Comparison of ENCODE assay signal across 8 cellular contexts in genomic region chr2:10304458-10305253, GRCh38. TPM values are rescaled to one million over a fixed set of nuclear protein-coding genes. Genes with fewer than 3 reads are reported as not detected.
A peak's percentile ranks its signal among the peaks of the same experiment; 100 is the strongest.
DNase-seq lines count a peak whose midpoint lies in the region; ATAC-seq and TF ChIP-seq lines count a peak whose summit lies in the region.

No MANE protein-coding gene starts in this region.

- no peaks in the 10 kb centered on the region for H3K27me3 ChIP-seq in CD4-positive, alpha-beta memory T cell (ENCODE audit: insufficient read depth, low read length)
- H3K27me3 ChIP-seq in Peyer's patch (no peaks in the 10 kb centered on the region), neuron (ENCODE audit: insufficient read depth, low read length) (no peaks in the 10 kb centered on the region)

- no peak for TF ChIP-seq POLR2A in Peyer's patch (IDR thresholded peaks at IDR 0.05)

- H3K27me3 Mint-ChIP-seq in CD4-positive, alpha-beta memory T cell: no peaks in the 10 kb centered on the region

- no peaks in the 10 kb centered on the region for H3K9me3 ChIP-seq in CD4-positive, alpha-beta memory T cell (ENCODE audit: control insufficient read depth in 1 of 2, low read length in 2 of 2)
- H3K9me3 ChIP-seq in Peyer's patch: no peaks in the 10 kb centered on the region
- H3K9me3 ChIP-seq in neuron (ENCODE audit: low read length): no peaks in the 10 kb centered on the region

- no peak for DNase-seq in CD4-positive, alpha-beta memory T cell
- DNase-seq in Peyer's patch (peak in 1 of 3 donors; percentile 59), epithelial cell of esophagus (ENCODE audit: low read depth) (no peak), NCI-H187 (lab: John Stamatoyannopoulos, UW) (no peak)

- H3K36me3 ChIP-seq in CD4-positive, alpha-beta memory T cell (ENCODE audit: insufficient read depth, low read length): no peaks in the 10 kb centered on the region
- H3K36me3 ChIP-seq in Peyer's patch (no peaks in the 10 kb centered on the region), neuron (ENCODE audit: insufficient read depth, low read length) (no peaks in the 10 kb centered on the region)

- H3K36me3 Mint-ChIP-seq in CD4-positive, alpha-beta memory T cell: peaks cover 0 to 4% of the 10 kb centered on the region in 2 donors

- H2AFZ ChIP-seq in neuron (ENCODE audit: low read depth, low read length): no peak overlapping the region

- intact Hi-C loops in CD4-positive, alpha-beta memory T cell (cut with micrococcal nuclease): loop anchor here (1.0 to 10.0 kb wide), 5 partner anchors 27 to 510 kb away; partner anchors contain the start of gene PDIA6

- POLR2A ChIA-PET in CD4-positive, alpha-beta memory T cell (lab: Charles Lee; ENCODE audit: partially characterized antibody): interaction anchor here (0.7 to 13.6 kb wide), 12 partner anchors 18 to 180 kb away, joined by 3 to 362 read pairs (median 6); partner anchors contain the start of gene ODC1

- peaks cover 75% of the 10 kb centered on the region for H3K4me1 ChIP-seq in CD4-positive, alpha-beta memory T cell (ENCODE audit: insufficient read depth, low read length)
- peaks cover 4 to 48% (median 12%) of the 10 kb centered on the region in 4 donors for H3K4me1 ChIP-seq in Peyer's patch
- H3K4me1 ChIP-seq in neuron (ENCODE audit: insufficient read depth, low read length): peaks cover 28% of the 10 kb centered on the region

- CTCF ChIA-PET in CD4-positive, alpha-beta memory T cell (lab: Charles Lee; ENCODE audit: partially characterized antibody): interaction anchor here (1.0 to 11.6 kb wide), 18 partner anchors 9 to 180 kb away, joined by 3 to 208 read pairs (median 5); partner anchors contain the start of gene ODC1

- peak overlapping the region; percentile 87 to 100 (median 91) for H3K4me3 Mint-ChIP-seq in CD4-positive, alpha-beta memory T cell

- no peaks in the 10 kb centered on the region for H3K9me3 Mint-ChIP-seq in CD4-positive, alpha-beta memory T cell

- no peak for TF ChIP-seq CTCF in Peyer's patch (IDR thresholded peaks at IDR 0.05)
- TF ChIP-seq CTCF in epithelial cell of esophagus (IDR thresholded peaks at IDR 0.05; ENCODE audit: insufficient read depth, low read depth, low read length, missing control alignments): no peak

- H3K27ac ChIP-seq in CD4-positive, alpha-beta memory T cell (ENCODE audit: low read depth, low read length): peak overlapping the region; percentile 65
- H3K27ac ChIP-seq in Peyer's patch: peak overlapping the region; percentile 87 to 99 (median 90)

- no peak for ATAC-seq in GM21360 (IDR thresholded peaks at IDR 0.05; ENCODE audit: unreplicated experiment)
- no peak for ATAC-seq in GM18511 (IDR thresholded peaks at IDR 0.05; ENCODE audit: unreplicated experiment)
- no peak for ATAC-seq in HG02938 (IDR thresholded peaks at IDR 0.05; ENCODE audit: unreplicated experiment)

- H3K4me1 Mint-ChIP-seq in CD4-positive, alpha-beta memory T cell: peaks cover 58 to 87% (median 71%) of the 10 kb centered on the region in 4 donors

- H3K27ac Mint-ChIP-seq in CD4-positive, alpha-beta memory T cell: peak overlapping the region; percentile 70 to 95 (median 86)

- H3K4me3 ChIP-seq in CD4-positive, alpha-beta memory T cell (ENCODE audit: low read length in 2 of 2): peak overlapping the region; percentile 58 to 77
- H3K4me3 ChIP-seq in Peyer's patch: peak overlapping the region; percentile 85 to 98 (median 94)
- H3K4me3 ChIP-seq in epithelial cell of esophagus (ENCODE audit: low read length): peak overlapping the region; percentile 68
- peak overlapping the region; percentile 69 for H3K4me3 ChIP-seq in neuron (ENCODE audit: low read length)

RNA-seq across cellular contexts. Expression of gene HPCAL1, which starts 2.0 kb away (rescaled TPM):
- 10 to 100 TPM; 77.1 to 80.7 TPM for total RNA-seq in CD4-positive, alpha-beta memory T cell
- 100 to 1,000 TPM; 100 to 114 TPM for polyA plus RNA-seq in CD4-positive, alpha-beta memory T cell
- total RNA-seq in Peyer's patch: 100 to 1,000 TPM; 123 to 270 (median 156) TPM
